In genomic region chr9:98994226-98995058, GRCh38 we compare ENCODE assay signal across 15 cellular contexts. TPM values are rescaled to one million over a fixed set of nuclear protein-coding genes. Genes with fewer than 3 reads are reported as not detected.
DNase-seq lines count a peak whose midpoint lies in the region; ATAC-seq and TF ChIP-seq lines count a peak whose summit lies in the region.
"Had no signal": no experiment of that assay in that cellular context is flagged by ENCODE, and none has a peak within 500 bp of the region (broad histone marks: within the 10 kb centered on the region; RNA-seq: fewer than 3 reads in every experiment).

No MANE protein-coding gene starts in this region.

- POLR2A ChIA-PET in naive thymus-derived CD8-positive, alpha-beta T cell (lab: Charles Lee): no interaction called here

- DNase-seq in cardiac septum (ENCODE audit: low spot score) (peak; percentile 71), Right ventricle myocardium inferior (ENCODE audit: missing footprints) (no peak), osteocyte (ENCODE audit: extremely low spot score, unreplicated experiment) (peak; percentile 51), type B pancreatic cell (ENCODE audit: extremely low spot score, unreplicated experiment) (peak; percentile 24), Kasumi-1 (lab: John Stamatoyannopoulos, UW) (no peak)
- DNase-seq in naive thymus-derived CD8-positive, alpha-beta T cell: no peak
- DNase-seq: activated naive CD8-positive, alpha-beta T cell treated with anti-CD3 and anti-CD28 coated beads, Interleukin-2, amount 10 ng/mL, durations not matched to agents 7 days and 5 days; NCI-H146; RPMI8226; SW 1271 had no signal

- intact Hi-C loops in cardiac septum (cut with DNase I): no loop called here
- intact Hi-C loops in Right ventricle myocardium inferior (cut with DNase I): no loop called here

- no peaks in the 10 kb centered on the region for H3K9me3 Mint-ChIP-seq in activated T-helper 17 cell treated with anti-CD3 and anti-CD28 coated beads, Interleukin-2, amount 50 U/mL, for 72 hours
- H3K9me3 Mint-ChIP-seq in osteocyte (ENCODE audit: unreplicated experiment) (no peaks in the 10 kb centered on the region), type B pancreatic cell (peaks cover 4% of the 10 kb centered on the region)
- H3K9me3 Mint-ChIP-seq in naive thymus-derived CD8-positive, alpha-beta T cell: no peaks in the 10 kb centered on the region
- H3K9me3 Mint-ChIP-seq: activated CD8-positive, alpha-beta T cell treated with anti-CD3 and anti-CD28 coated beads for 36 hours; CD4-positive, CD25-positive, alpha-beta regulatory T cell had no signal

- H3K36me3 Mint-ChIP-seq in activated T-helper 17 cell treated with anti-CD3 and anti-CD28 coated beads, Interleukin-2, amount 50 U/mL, for 72 hours (ENCODE audit: low read depth): no peaks in the 10 kb centered on the region
- H3K36me3 Mint-ChIP-seq in osteocyte (ENCODE audit: unreplicated experiment): peaks cover 2% of the 10 kb centered on the region
- no peaks in the 10 kb centered on the region for H3K36me3 Mint-ChIP-seq in type B pancreatic cell
- H3K36me3 Mint-ChIP-seq in naive thymus-derived CD8-positive, alpha-beta T cell: peaks cover 0 to 1% (median 0%) of the 10 kb centered on the region in 3 donors
- H3K36me3 Mint-ChIP-seq: activated naive CD8-positive, alpha-beta T cell treated with anti-CD3 and anti-CD28 coated beads, Interleukin-2, amount 10 ng/mL, durations not matched to agents 7 days and 5 days; CD4-positive, CD25-positive, alpha-beta regulatory T cell had no signal

- H3K4me3 Mint-ChIP-seq in activated T-helper 17 cell treated with anti-CD3 and anti-CD28 coated beads, Interleukin-2, amount 50 U/mL, for 72 hours: no peak overlapping the region
- no peak overlapping the region for H3K4me3 Mint-ChIP-seq in osteocyte (ENCODE audit: unreplicated experiment)
- no peak overlapping the region for H3K4me3 Mint-ChIP-seq in type B pancreatic cell
- no peak overlapping the region for H3K4me3 Mint-ChIP-seq in naive thymus-derived CD8-positive, alpha-beta T cell
- H3K4me3 Mint-ChIP-seq: activated CD8-positive, alpha-beta T cell treated with anti-CD3 and anti-CD28 coated beads for 36 hours; activated naive CD8-positive, alpha-beta T cell treated with anti-CD3 and anti-CD28 coated beads, Interleukin-2, amount 10 ng/mL, durations not matched to agents 7 days and 5 days; brain; CD4-positive, CD25-positive, alpha-beta regulatory T cell had no signal

- H3K27me3 Mint-ChIP-seq in activated T-helper 17 cell treated with anti-CD3 and anti-CD28 coated beads, Interleukin-2, amount 50 U/mL, for 72 hours: peaks cover 12% of the 10 kb centered on the region
- H3K27me3 Mint-ChIP-seq in osteocyte (ENCODE audit: unreplicated experiment) (peaks cover 26% of the 10 kb centered on the region), type B pancreatic cell (peaks cover 22% of the 10 kb centered on the region)
- H3K27me3 Mint-ChIP-seq in naive thymus-derived CD8-positive, alpha-beta T cell: peaks cover 0 to 10% (median 4%) of the 10 kb centered on the region in 5 donors

- H3K4me1 Mint-ChIP-seq in activated T-helper 17 cell treated with anti-CD3 and anti-CD28 coated beads, Interleukin-2, amount 50 U/mL, for 72 hours: peaks cover 8% of the 10 kb centered on the region
- H3K4me1 Mint-ChIP-seq in osteocyte (ENCODE audit: unreplicated experiment) (peaks cover 56% of the 10 kb centered on the region), type B pancreatic cell (ENCODE audit: unreplicated experiment) (peaks cover 14% of the 10 kb centered on the region)
- peaks cover 2 to 8% (median 5%) of the 10 kb centered on the region in 4 donors for H3K4me1 Mint-ChIP-seq in naive thymus-derived CD8-positive, alpha-beta T cell

- ATAC-seq in Right ventricle myocardium inferior (no peak), HG02973 (IDR thresholded peaks at IDR 0.05; ENCODE audit: unreplicated experiment) (no peak)
- no peak for ATAC-seq in activated T-helper 17 cell treated with anti-CD3 and anti-CD28 coated beads, Interleukin-2, amount 50 U/mL, for 72 hours (replicated peaks)
- no peak for ATAC-seq in naive thymus-derived CD8-positive, alpha-beta T cell

- TF ChIP-seq CTCF in osteocyte (IDR thresholded peaks at IDR 0.05) (no peak), type B pancreatic cell (conservative IDR thresholded peaks at IDR 0.05) (no peak)

- peak overlapping the region; percentile 36 for H3K27ac Mint-ChIP-seq in activated T-helper 17 cell treated with anti-CD3 and anti-CD28 coated beads, Interleukin-2, amount 50 U/mL, for 72 hours
- no peak overlapping the region for H3K27ac Mint-ChIP-seq in osteocyte (ENCODE audit: unreplicated experiment)
- no peak overlapping the region for H3K27ac Mint-ChIP-seq in type B pancreatic cell
- H3K27ac Mint-ChIP-seq in naive thymus-derived CD8-positive, alpha-beta T cell: peak overlapping the region in 1 of 10 donors; percentile 54
- H3K27ac Mint-ChIP-seq: activated CD8-positive, alpha-beta T cell treated with anti-CD3 and anti-CD28 coated beads for 36 hours; activated naive CD8-positive, alpha-beta T cell treated with anti-CD3 and anti-CD28 coated beads, Interleukin-2, amount 10 ng/mL, durations not matched to agents 7 days and 5 days had no signal

RNA-seq across cellular contexts. Expression of gene COL15A1, which starts 50.7 kb away (rescaled TPM):
- total RNA-seq in cardiac septum: 49.4 TPM
- 58.3 TPM for total RNA-seq in Right ventricle myocardium inferior
- under 1 TPM; 0.11 to 0.82 TPM for total RNA-seq in activated T-helper 17 cell treated with anti-CD3 and anti-CD28 coated beads, Interleukin-2, amount 50 U/mL, for 72 hours
- 0.34 and 0.81 TPM in 2 replicates for total RNA-seq in osteocyte
- total RNA-seq in type B pancreatic cell (ENCODE audit: low replicate concordance): 0.12 and 0.68 TPM in 2 replicates
- total RNA-seq in naive thymus-derived CD8-positive, alpha-beta T cell: not detected
- polyA plus RNA-seq in naive thymus-derived CD8-positive, alpha-beta T cell: not detected
- total RNA-seq: CD4-positive, CD25-positive, alpha-beta regulatory T cell had no signal

Comparison
In these comparisons a context has a peak if more than half of its experiments do, and no peak if none do; other contexts are left out.
1. DNase-seq: peak in cardiac septum (single experiment), osteocyte (single experiment) and type B pancreatic cell (single experiment); none in Right ventricle myocardium inferior (single experiment), Kasumi-1 (0 of 2) and naive thymus-derived CD8-positive, alpha-beta T cell (0 of 10).
2. RNA of gene COL15A1, which starts 50.7 kb away (total RNA-seq): 58.3 TPM in Right ventricle myocardium inferior (single experiment) and 49.4 TPM in cardiac septum (single experiment); 0.11 to 0.82 TPM in activated T-helper 17 cell treated with anti-CD3 and anti-CD28 coated beads, Interleukin-2, amount 50 U/mL, for 72 hours, 0.34 to 0.81 TPM in osteocyte, 0.12 to 0.68 TPM in type B pancreatic cell and not detected in naive thymus-derived CD8-positive, alpha-beta T cell; every median in the first group is over 10 times any median in the second.